ENCODE assay signal across 16 cellular contexts in the genomic region with DNA sequence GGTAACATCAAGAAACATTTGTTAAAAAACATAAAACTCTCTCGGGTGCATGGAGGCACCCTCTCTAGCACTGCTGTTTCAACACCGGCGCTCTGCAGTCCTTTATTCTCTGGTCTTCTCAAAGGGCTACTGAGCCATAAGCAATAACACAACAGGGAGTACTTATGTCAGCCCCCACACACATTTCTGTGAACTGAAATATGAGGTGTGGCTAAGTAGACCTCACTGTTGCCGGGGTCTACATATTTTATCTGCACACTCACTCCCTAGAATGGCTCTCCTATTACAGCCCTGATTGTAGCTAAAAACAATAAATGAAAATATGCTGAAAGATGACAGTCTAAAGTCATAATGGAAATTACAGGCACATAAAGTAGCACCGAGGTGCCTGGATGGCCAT.
DNase-seq lines count a peak whose midpoint lies in the region; ATAC-seq and TF ChIP-seq lines count a peak whose summit lies in the region.
"Had no signal": no experiment of that assay in that cellular context is flagged by ENCODE, and none has a peak within 500 bp of the region (broad histone marks: within the 10 kb centered on the region; RNA-seq: fewer than 3 reads in every experiment).

No MANE protein-coding gene starts in this region.

- no peaks in the 10 kb centered on the region for H3K36me3 Mint-ChIP-seq in GM23338 (ENCODE audit: low read depth)
- H3K36me3 Mint-ChIP-seq: CD4-positive, CD25-positive, alpha-beta regulatory T cell had no signal

- H3K4me3 ChIP-seq in GM23338 (no peak overlapping the region), astrocyte of the spinal cord (ENCODE audit: low read depth, low read length) (no peak overlapping the region), mesenchymal stem cell (ENCODE audit: insufficient read depth in 1 of 2, low read depth in 1 of 2, low read length in 2 of 2) (no peak overlapping the region), skeletal muscle cell (ENCODE audit: low read depth, low read length) (no peak overlapping the region)
- H3K4me3 ChIP-seq: HAP-1 had no signal

- no peaks in the 10 kb centered on the region for H3K9me2 ChIP-seq in GM23338 (ENCODE audit: insufficient read depth)

- H3K9me3 ChIP-seq in mesenchymal stem cell (ENCODE audit: control insufficient read depth, low read length) = no peaks in the 10 kb centered on the region
- H3K9me3 ChIP-seq: BE2C, Caco-2, HAP-1 had no signal

- in situ Hi-C loops in astrocyte of the spinal cord (cut with HindIII; ENCODE audit: low sequenced_read_pairs) = no loop called here

- no peak overlapping the region for H3K27ac Mint-ChIP-seq in GM23338
- H3K27ac Mint-ChIP-seq: CD4-positive, CD25-positive, alpha-beta regulatory T cell had no signal

- H3K79me2 ChIP-seq in GM23338 (replicated peaks; ENCODE audit: insufficient read depth) = no peaks in the 10 kb centered on the region

- no peaks in the 10 kb centered on the region for H3F3A ChIP-seq in GM23338 (replicated peaks; ENCODE audit: low read depth)

- ATAC-seq in GM23338 = no peak
- no peak for ATAC-seq in GM21526 (IDR thresholded peaks at IDR 0.05; ENCODE audit: low FRiP score, unreplicated experiment)
- no peak for ATAC-seq in HG03139 (IDR thresholded peaks at IDR 0.05; ENCODE audit: unreplicated experiment)

- H4K91ac ChIP-seq in mesenchymal stem cell (ENCODE audit: low read length) = no peak overlapping the region

- H2BK12ac ChIP-seq in mesenchymal stem cell (ENCODE audit: low read length in 2 of 2) = no peak overlapping the region

- DNase-seq in GM23338 (ENCODE audit: low spot score) (no peak), astrocyte of the spinal cord (ENCODE audit: low read depth, low spot score) (peak; percentile 18), mesenchymal stem cell (no peak), skeletal muscle cell (ENCODE audit: low read depth) (peak; percentile 10), MV-4-11 (lab: John Stamatoyannopoulos, UW) (no peak), DMS 273 (lab: John Stamatoyannopoulos, UW; ENCODE audit: unreplicated experiment) (no peak)
- DNase-seq: BE2C; C1 segment of cervical spinal cord; Caco-2; CD4-positive, CD25-positive, alpha-beta regulatory T cell; DMS153; DMS79; GDM1 had no signal

- H2AK5ac ChIP-seq in mesenchymal stem cell (ENCODE audit: low read length, severe bottlenecking) = peak overlapping the region; percentile 21

- no peak overlapping the region for H3K18ac ChIP-seq in mesenchymal stem cell (ENCODE audit: low read depth in 1 of 2, low read length in 2 of 2)

- no peak overlapping the region for H4K8ac ChIP-seq in mesenchymal stem cell (ENCODE audit: low read length)

- H3K23ac ChIP-seq in mesenchymal stem cell (ENCODE audit: low read length in 2 of 2) = no peak overlapping the region

- no peak overlapping the region for H3K9ac ChIP-seq in mesenchymal stem cell (ENCODE audit: low read length)

- H3K79me1 ChIP-seq in mesenchymal stem cell (replicated peaks; ENCODE audit: low read length, poor library complexity, severe bottlenecking) = no peaks in the 10 kb centered on the region

- no peak overlapping the region for H3K27ac ChIP-seq in GM23338 (ENCODE audit: low read depth)
- no peak overlapping the region for H3K27ac ChIP-seq in mesenchymal stem cell (ENCODE audit: low read length, poor library complexity, severe bottlenecking)

- H3K4me1 Mint-ChIP-seq in GM23338 = peaks cover 22% of the 10 kb centered on the region
- H3K4me1 Mint-ChIP-seq: CD4-positive, CD25-positive, alpha-beta regulatory T cell had no signal

- no peaks in the 10 kb centered on the region for H4K20me1 ChIP-seq in GM23338 (replicated peaks; ENCODE audit: insufficient read depth)

- H3K4me1 ChIP-seq in GM23338 (ENCODE audit: insufficient read depth) (peaks cover 13% of the 10 kb centered on the region; the same call in 1 of the 2 replicates), mesenchymal stem cell (ENCODE audit: control insufficient read depth, insufficient read depth, low read depth, low read length) (peaks cover 2% of the 10 kb centered on the region)
- H3K4me1 ChIP-seq: BE2C, HAP-1 had no signal

- H3K27me3 ChIP-seq in GM23338 (ENCODE audit: insufficient read depth) (no peaks in the 10 kb centered on the region), mesenchymal stem cell (ENCODE audit: control insufficient read depth in 1 of 2, insufficient read depth in 1 of 2, low read length in 2 of 2) (no peaks in the 10 kb centered on the region)
- H3K27me3 ChIP-seq: BE2C had no signal

- H2BK15ac ChIP-seq in mesenchymal stem cell (ENCODE audit: low read depth, poor library complexity, severe bottlenecking) = no peak overlapping the region

- H3K14ac ChIP-seq in mesenchymal stem cell (ENCODE audit: low read length in 2 of 2) = no peak overlapping the region

- no peak overlapping the region for H3K4me3 Mint-ChIP-seq in GM23338
- H3K4me3 Mint-ChIP-seq: CD4-positive, CD25-positive, alpha-beta regulatory T cell had no signal

- no peak overlapping the region for H2BK120ac ChIP-seq in mesenchymal stem cell (ENCODE audit: low read depth, low read length)

- H3K27me3 Mint-ChIP-seq in GM23338 (ENCODE audit: insufficient read depth, low read depth, poor library complexity) = no peaks in the 10 kb centered on the region
- H3K27me3 Mint-ChIP-seq: CD4-positive, CD25-positive, alpha-beta regulatory T cell had no signal

- 99% methylated on average over 4 of the region's 5 CpGs for WGBS in mesenchymal stem cell

- H2BK5ac ChIP-seq in mesenchymal stem cell (ENCODE audit: low read depth, low read length, poor library complexity, severe bottlenecking) = no peak overlapping the region

- no peak overlapping the region for H3K4ac ChIP-seq in mesenchymal stem cell (ENCODE audit: low read depth in 1 of 2, low read length in 2 of 2)

- no peaks in the 10 kb centered on the region for H3K36me3 ChIP-seq in GM23338 (ENCODE audit: insufficient read depth)
- H3K36me3 ChIP-seq in mesenchymal stem cell (ENCODE audit: control insufficient read depth in 1 of 2, insufficient read depth in 2 of 2, low read depth in 1 of 2, low read length in 2 of 2) = no peaks in the 10 kb centered on the region
- H3K36me3 ChIP-seq: BE2C, HAP-1 had no signal

- H2AFZ ChIP-seq in GM23338 (peak overlapping the region; percentile 53; the same call in 1 of the 2 replicates), mesenchymal stem cell (ENCODE audit: low read depth, low read length) (no peak overlapping the region)

- H3K9me3 Mint-ChIP-seq in GM23338 = no peaks in the 10 kb centered on the region

- no peak overlapping the region for H3K4me2 ChIP-seq in GM23338
- no peak overlapping the region for H3K4me2 ChIP-seq in mesenchymal stem cell (ENCODE audit: low read length, poor library complexity, severe bottlenecking)

- no peak for TF ChIP-seq CTCF in GM23338 (conservative IDR thresholded peaks at IDR 0.05; ENCODE audit: low read depth in 2 of 2)
- no peak for TF ChIP-seq CTCF in astrocyte of the spinal cord (IDR thresholded peaks at IDR 0.05; ENCODE audit: low read depth, low read length)

TF ChIP-seq in GM23338, 12 proteins besides CTCF, POLR2A, EP300 and RAD21 (continues in another document):
- TF ChIP-seq STAT1 (IDR thresholded peaks at IDR 0.05; ENCODE audit: unreplicated experiment) = no peak

Comparison
In these comparisons a context has a peak if more than half of its experiments do, and no peak if none do; other contexts are left out.
1. DNase-seq: peak in astrocyte of the spinal cord (single experiment) and skeletal muscle cell (single experiment); none in GM23338 (single experiment), mesenchymal stem cell (single experiment), MV-4-11 (single experiment) and DMS 273 (single experiment).